Comparison of ENCODE assay signal across 1 cellular context in the genomic region with DNA sequence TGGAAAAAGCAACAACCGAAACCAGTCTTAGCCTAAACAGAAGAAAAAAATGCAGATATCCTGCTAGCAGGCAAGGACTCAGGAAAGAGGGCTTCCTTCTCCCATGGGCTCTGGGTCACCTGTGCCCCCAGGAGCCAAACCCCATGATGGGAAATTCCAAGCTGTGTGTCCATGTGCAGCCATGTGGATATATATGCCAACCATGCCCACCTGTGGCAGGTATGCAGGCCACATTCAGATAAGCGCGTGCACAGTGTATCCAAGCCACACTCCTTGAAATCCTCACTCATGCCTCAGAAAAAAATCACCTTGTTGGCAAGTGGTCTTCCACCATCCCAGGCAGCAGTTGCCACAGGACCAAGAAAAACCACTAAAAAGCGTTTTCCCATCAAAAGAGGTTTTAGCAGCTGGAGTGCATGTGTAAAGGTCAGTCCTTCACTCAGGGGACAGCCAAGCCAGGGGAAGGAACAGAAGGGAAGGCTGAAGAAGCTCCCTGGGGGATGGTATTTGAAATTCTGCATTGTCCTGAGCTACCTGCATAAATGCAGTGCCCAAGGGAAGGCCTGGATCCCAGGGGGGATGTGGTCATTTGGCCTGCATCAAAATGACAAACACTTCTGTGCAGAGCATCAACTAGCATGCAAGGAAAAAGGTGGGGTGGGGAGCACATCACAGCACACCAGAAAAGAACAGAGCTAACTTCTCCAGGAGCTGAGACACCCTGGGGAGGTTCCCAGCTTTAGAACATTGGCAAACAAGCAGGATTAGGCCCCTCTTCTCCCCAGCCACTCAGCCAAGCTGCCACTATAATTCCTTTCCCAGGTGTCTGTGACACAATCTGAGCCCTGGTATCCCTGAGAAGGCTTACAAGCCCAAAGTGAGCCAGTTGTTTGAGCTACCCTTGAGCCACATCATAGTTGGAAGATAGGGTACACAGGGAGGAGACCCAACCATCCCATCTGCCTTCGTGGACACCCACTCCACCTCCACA.
TF ChIP-seq lines count a peak whose summit lies in the region.

No MANE protein-coding gene starts in this region.

TF ChIP-seq in GM23338, 12 proteins besides CTCF, POLR2A, EP300 and RAD21 (continued from another document):
- TF ChIP-seq, protein P1, sequence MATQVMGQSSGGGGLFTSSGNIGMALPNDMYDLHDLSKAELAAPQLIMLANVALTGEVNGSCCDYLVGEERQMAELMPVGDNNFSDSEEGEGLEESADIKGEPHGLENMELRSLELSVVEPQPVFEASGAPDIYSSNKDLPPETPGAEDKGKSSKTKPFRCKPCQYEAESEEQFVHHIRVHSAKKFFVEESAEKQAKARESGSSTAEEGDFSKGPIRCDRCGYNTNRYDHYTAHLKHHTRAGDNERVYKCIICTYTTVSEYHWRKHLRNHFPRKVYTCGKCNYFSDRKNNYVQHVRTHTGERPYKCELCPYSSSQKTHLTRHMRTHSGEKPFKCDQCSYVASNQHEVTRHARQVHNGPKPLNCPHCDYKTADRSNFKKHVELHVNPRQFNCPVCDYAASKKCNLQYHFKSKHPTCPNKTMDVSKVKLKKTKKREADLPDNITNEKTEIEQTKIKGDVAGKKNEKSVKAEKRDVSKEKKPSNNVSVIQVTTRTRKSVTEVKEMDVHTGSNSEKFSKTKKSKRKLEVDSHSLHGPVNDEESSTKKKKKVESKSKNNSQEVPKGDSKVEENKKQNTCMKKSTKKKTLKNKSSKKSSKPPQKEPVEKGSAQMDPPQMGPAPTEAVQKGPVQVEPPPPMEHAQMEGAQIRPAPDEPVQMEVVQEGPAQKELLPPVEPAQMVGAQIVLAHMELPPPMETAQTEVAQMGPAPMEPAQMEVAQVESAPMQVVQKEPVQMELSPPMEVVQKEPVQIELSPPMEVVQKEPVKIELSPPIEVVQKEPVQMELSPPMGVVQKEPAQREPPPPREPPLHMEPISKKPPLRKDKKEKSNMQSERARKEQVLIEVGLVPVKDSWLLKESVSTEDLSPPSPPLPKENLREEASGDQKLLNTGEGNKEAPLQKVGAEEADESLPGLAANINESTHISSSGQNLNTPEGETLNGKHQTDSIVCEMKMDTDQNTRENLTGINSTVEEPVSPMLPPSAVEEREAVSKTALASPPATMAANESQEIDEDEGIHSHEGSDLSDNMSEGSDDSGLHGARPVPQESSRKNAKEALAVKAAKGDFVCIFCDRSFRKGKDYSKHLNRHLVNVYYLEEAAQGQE (IDR thresholded peaks at IDR 0.05; ENCODE audit: unreplicated experiment): no peak
